In the genomic region with DNA sequence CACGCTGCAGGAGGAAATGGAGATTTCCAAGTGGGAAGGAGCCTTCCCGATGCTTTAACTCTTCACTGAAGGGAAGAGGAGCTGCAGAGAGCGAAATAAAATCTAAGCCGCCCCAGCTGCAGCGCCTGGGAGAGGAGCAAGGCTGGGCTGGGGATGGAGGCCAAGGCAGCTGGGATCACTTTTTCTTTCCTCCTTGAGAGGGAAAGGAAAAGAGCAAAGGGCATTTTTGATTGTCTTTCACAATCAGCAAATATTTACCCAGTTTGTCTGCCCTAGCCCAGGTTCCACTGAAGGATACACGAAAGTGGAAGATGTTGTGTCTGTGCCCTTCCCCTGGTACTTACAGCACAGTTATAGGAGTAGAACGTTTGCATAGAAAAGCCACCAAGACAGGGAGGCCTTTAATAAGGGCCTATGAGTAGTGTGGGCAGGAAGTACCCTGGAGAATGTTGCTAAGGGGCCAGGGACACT, we compare ENCODE assay signal across 9 cellular contexts. TPM values are rescaled to one million over a fixed set of nuclear protein-coding genes. Genes with fewer than 3 reads are reported as not detected.
DNase-seq lines count a peak whose midpoint lies in the region; ATAC-seq and TF ChIP-seq lines count a peak whose summit lies in the region.
"Had no signal": no experiment of that assay in that cellular context is flagged by ENCODE, and none has a peak within 500 bp of the region (broad histone marks: within the 10 kb centered on the region; RNA-seq: fewer than 3 reads in every experiment).

No MANE protein-coding gene starts in this region.

- peak overlapping the region; percentile 40; the same call in 1 of the 2 replicates for H3K4me3 ChIP-seq in iPS-20b (ENCODE audit: low read length)
- peak overlapping the region; percentile 15 to 35 (median 35) for H3K4me3 ChIP-seq in gastrocnemius medialis

- no peaks in the 10 kb centered on the region for H3K36me3 ChIP-seq in iPS-20b (ENCODE audit: insufficient read depth, low read depth, low read length)
- no peaks in the 10 kb centered on the region for H3K36me3 ChIP-seq in gastrocnemius medialis

- no peaks in the 10 kb centered on the region for H3K9me3 ChIP-seq in iPS-20b (ENCODE audit: insufficient read depth, low read depth, low read length)
- no peaks in the 10 kb centered on the region for H3K9me3 ChIP-seq in gastrocnemius medialis

- peak overlapping the region; percentile 4 for H3K27ac Mint-ChIP-seq in activated T-helper 17 cell treated with anti-CD3 and anti-CD28 coated beads, Interleukin-2, amount 50 U/mL, for 72 hours

- peak; percentile 19 for DNase-seq in DMS79 (lab: John Stamatoyannopoulos, UW)
- no peak for DNase-seq in gastrocnemius medialis
- DNase-seq in NCI-H146 treated with DMSO at 0.1 percent for 48 hours (lab: John Stamatoyannopoulos, UW; ENCODE audit: unreplicated experiment) = no peak
- DNase-seq in NCI-H345 (lab: John Stamatoyannopoulos, UW) = no peak
- no peak for DNase-seq in HK-2 (ENCODE audit: unreplicated experiment)
- DNase-seq: activated CD4-positive, CD25-positive, alpha-beta regulatory T cell treated with anti-CD3 and anti-CD28 coated beads, Interleukin-2, amount 50 U/mL, for 72 hours had no signal

- peak overlapping the region; percentile 29; the same call in 1 of the 2 replicates for H3K9ac ChIP-seq in iPS-20b (ENCODE audit: low read depth, low read length)

- no peaks in the 10 kb centered on the region for H3K36me3 Mint-ChIP-seq in activated T-helper 17 cell treated with anti-CD3 and anti-CD28 coated beads, Interleukin-2, amount 50 U/mL, for 72 hours (ENCODE audit: low read depth)

- H3K9me3 Mint-ChIP-seq in activated T-helper 17 cell treated with anti-CD3 and anti-CD28 coated beads, Interleukin-2, amount 50 U/mL, for 72 hours = no peaks in the 10 kb centered on the region

- TF ChIP-seq POLR2A in gastrocnemius medialis (IDR thresholded peaks at IDR 0.05) = no peak

- H3K27me3 Mint-ChIP-seq in activated T-helper 17 cell treated with anti-CD3 and anti-CD28 coated beads, Interleukin-2, amount 50 U/mL, for 72 hours = peaks cover 12% of the 10 kb centered on the region

- no peak overlapping the region for H3K27ac ChIP-seq in iPS-20b (ENCODE audit: low read length)
- peak overlapping the region; percentile 75 to 78 (median 77) for H3K27ac ChIP-seq in gastrocnemius medialis

- no peak for ATAC-seq in activated T-helper 17 cell treated with anti-CD3 and anti-CD28 coated beads, Interleukin-2, amount 50 U/mL, for 72 hours (replicated peaks)
- no peak for ATAC-seq in gastrocnemius medialis
- no peak for ATAC-seq in HG02981 (IDR thresholded peaks at IDR 0.05; ENCODE audit: unreplicated experiment)

- H3K27me3 ChIP-seq in iPS-20b (ENCODE audit: insufficient read depth, low read length) (peaks cover 12% of the 10 kb centered on the region), gastrocnemius medialis (no peaks in the 10 kb centered on the region)

- in situ Hi-C loops in gastrocnemius medialis (cut with MboI; ENCODE audit: low sequenced_read_pairs in 4 of 4) = no loop called here

- TF ChIP-seq CTCF in gastrocnemius medialis (IDR thresholded peaks at IDR 0.05 in 4 of 5, conservative IDR thresholded peaks at IDR 0.05 in 1 of 5) = no peak

- H3K4me1 ChIP-seq in iPS-20b (ENCODE audit: insufficient read depth, low read length) (peaks cover 28% of the 10 kb centered on the region), gastrocnemius medialis (peaks cover 86 to 95% of the 10 kb centered on the region in 2 donors)

- H3K4me1 Mint-ChIP-seq in activated T-helper 17 cell treated with anti-CD3 and anti-CD28 coated beads, Interleukin-2, amount 50 U/mL, for 72 hours = peaks cover 4% of the 10 kb centered on the region

- no peak overlapping the region for H3K4me3 Mint-ChIP-seq in activated T-helper 17 cell treated with anti-CD3 and anti-CD28 coated beads, Interleukin-2, amount 50 U/mL, for 72 hours

- intact Hi-C loops in gastrocnemius medialis (cut with DNase I; ENCODE audit: low total_unique reads) = loop anchor here (2.0 kb wide), 1 partner anchor 39 kb away; the partner anchor contains the start of gene EPAS1

RNA-seq across cellular contexts. Expression of gene EPAS1, which starts 38.8 kb away (rescaled TPM):
- 100 to 1,000 TPM in 1 of 2 donors, 10 to 100 TPM in 1; 53.7 to 210 TPM for total RNA-seq in activated T-helper 17 cell treated with anti-CD3 and anti-CD28 coated beads, Interleukin-2, amount 50 U/mL, for 72 hours
- 10 to 100 TPM; 61.5 to 95.1 (median 90.0) TPM for total RNA-seq in gastrocnemius medialis
